15 cellular contexts compared by ENCODE assay signal in genomic region chr3:51696954-51697353, GRCh38. TPM values are rescaled to one million over a fixed set of nuclear protein-coding genes. Genes with fewer than 3 reads are reported as not detected.
"Had no signal": no experiment of that assay in that cellular context is flagged by ENCODE, and none has a peak within 500 bp of the region (broad histone marks: within the 10 kb centered on the region; RNA-seq: fewer than 3 reads in every experiment).

No MANE protein-coding gene starts in this region.

- H3K4me2 ChIP-seq: smooth muscle cell had no signal

- ATAC-seq: activated naive CD4-positive, alpha-beta T cell treated with anti-CD3 and anti-CD28 coated beads, Interleukin-2, amount 50 U/mL, for 72 hours; foreskin keratinocyte; left ventricle myocardium superior; pancreas; stimulated activated memory B cell treated with anti-CD40 and anti-IgM and Interleukin-4, amounts not matched to agents 10 μg/mL and 1 μg/mL and 100 μg/mL, for 72 hours had no signal

- H3K27me3 Mint-ChIP-seq: activated CD4-positive, alpha-beta T cell treated with anti-CD3 and anti-CD28 coated beads, Interleukin-2, amount 10 ng/mL, durations not matched to agents 7 days and 5 days; stimulated activated memory B cell treated with anti-CD40 and anti-IgM and Interleukin-4, amounts not matched to agents 10 μg/mL and 1 μg/mL and 100 μg/mL, for 72 hours had no signal

- FAIRE-seq: kidney, pancreas had no signal

- DNase-seq: activated CD4-positive, alpha-beta T cell treated with anti-CD3 and anti-CD28 coated beads, Interleukin-2, amount 10 ng/mL, durations not matched to agents 7 days and 5 days; activated CD4-positive, CD25-positive, alpha-beta regulatory T cell; amniotic stem cell; foreskin keratinocyte; kidney; left ventricle myocardium superior; mesenchymal stem cell; nephron progenitor cell; pancreas; trophoblast cell had no signal

- H3K9me3 ChIP-seq: breast epithelium, pancreas had no signal

- H3K36me3 ChIP-seq: breast epithelium had no signal

- H3K27ac ChIP-seq: breast epithelium, foreskin keratinocyte, pancreas had no signal

- H3K27me3 ChIP-seq: breast epithelium, foreskin keratinocyte, pancreas had no signal

- H3K4me1 Mint-ChIP-seq: nephron progenitor cell had no signal

- H3K4me3 ChIP-seq: breast epithelium, pancreas, smooth muscle cell had no signal

- H3K4me1 ChIP-seq: breast epithelium, foreskin keratinocyte, pancreas had no signal

- H3K9me3 Mint-ChIP-seq: activated CD4-positive, alpha-beta T cell treated with anti-CD3 and anti-CD28 coated beads, Interleukin-2, amount 10 ng/mL, durations not matched to agents 7 days and 5 days; activated naive CD4-positive, alpha-beta T cell treated with anti-CD3 and anti-CD28 coated beads, Interleukin-2, amount 50 U/mL, for 72 hours; activated T-helper 2 cell treated with anti-CD3 and anti-CD28 coated beads, Interferon-gamma antibody, Interleukin-2, Interleukin-4, amounts not matched to agents 10 μg/mL and 5 μg/mL and 100 μg/mL, durations not matched to agents 14 hours and 24 hours and 36 hours; nephron progenitor cell; stimulated activated memory B cell treated with anti-CD40 and anti-IgM and Interleukin-4, amounts not matched to agents 10 μg/mL and 1 μg/mL and 100 μg/mL, for 72 hours had no signal

- H3K4me3 Mint-ChIP-seq: activated CD4-positive, alpha-beta T cell treated with anti-CD3 and anti-CD28 coated beads, Interleukin-2, amount 10 ng/mL, durations not matched to agents 7 days and 5 days; nephron progenitor cell; stimulated activated memory B cell treated with anti-CD40 and anti-IgM and Interleukin-4, amounts not matched to agents 10 μg/mL and 1 μg/mL and 100 μg/mL, for 72 hours had no signal

- H3K27ac Mint-ChIP-seq: activated T-helper 2 cell treated with anti-CD3 and anti-CD28 coated beads, Interferon-gamma antibody, Interleukin-2, Interleukin-4, amounts not matched to agents 10 μg/mL and 5 μg/mL and 100 μg/mL, durations not matched to agents 14 hours and 24 hours and 36 hours; nephron progenitor cell; stimulated activated memory B cell treated with anti-CD40 and anti-IgM and Interleukin-4, amounts not matched to agents 10 μg/mL and 1 μg/mL and 100 μg/mL, for 72 hours had no signal

RNA-seq across cellular contexts. Expression of gene GRM2, which starts 9.9 kb away (rescaled TPM):
- total RNA-seq: foreskin keratinocyte had no signal
